ENCODE assay signal across 1 cellular context in genomic region chr5:115841382-115842088, GRCh38.
TF ChIP-seq lines count a peak whose summit lies in the region.

TSS of gene AP3S1 (plus strand) at chr5:115841935. CDS start at chr5:115842038, 103 bp downstream.
TSS of gene ATG12 (minus strand) at chr5:115841565. CDS start at chr5:115841552, 13 bp downstream.

TF ChIP-seq in WTC11, 78 proteins besides CTCF, POLR2A, EP300 and RAD21 (continued from another document and continues in another):
- TF ChIP-seq MAX (CRISPR knock-in tag; IDR thresholded peaks at IDR 0.05) (peak; percentile 83), ETV6 (CRISPR knock-in tag; IDR thresholded peaks at IDR 0.05) (peak; percentile 80; the same call in 1 of the 2 replicates), ZBTB43 (CRISPR knock-in tag; IDR thresholded peaks at IDR 0.05) (no peak), SMAD4 (CRISPR knock-in tag; IDR thresholded peaks at IDR 0.05) (no peak), IRF1 (CRISPR knock-in tag; IDR thresholded peaks at IDR 0.05) (no peak), GABPB1 (CRISPR knock-in tag; IDR thresholded peaks at IDR 0.05) (peak; percentile 81), ZMAT4 (CRISPR knock-in tag; IDR thresholded peaks at IDR 0.05) (no peak), E2F5 (CRISPR knock-in tag; IDR thresholded peaks at IDR 0.05) (no peak), STAT6 (CRISPR knock-in tag; conservative IDR thresholded peaks at IDR 0.05; ENCODE audit: low read depth) (no peak), NFE2L1 (CRISPR knock-in tag; IDR thresholded peaks at IDR 0.05) (peak; percentile 55; the same call in 1 of the 2 replicates), KAT7 (CRISPR knock-in tag; IDR thresholded peaks at IDR 0.05; ENCODE audit: borderline replicate concordance) (no peak; the same call in 1 of the 2 replicates), TP53 (CRISPR knock-in tag; IDR thresholded peaks at IDR 0.05) (peak; percentile 54; the same call in 1 of the 2 replicates), FOXP1 (CRISPR knock-in tag; IDR thresholded peaks at IDR 0.05; ENCODE audit: borderline replicate concordance) (no peak; the same call in 1 of the 2 replicates), ZNF281 (CRISPR knock-in tag; IDR thresholded peaks at IDR 0.05) (no peak), MYBL2 (CRISPR knock-in tag; IDR thresholded peaks at IDR 0.05) (peak; percentile 35; the same call in 1 of the 2 replicates), ATF1 (CRISPR knock-in tag; IDR thresholded peaks at IDR 0.05) (no peak), CBFB (CRISPR knock-in tag; IDR thresholded peaks at IDR 0.05; ENCODE audit: low read depth) (no peak; the same call in 1 of the 2 replicates), ZSCAN18 (CRISPR knock-in tag; IDR thresholded peaks at IDR 0.05) (no peak), MXD4 (CRISPR knock-in tag; IDR thresholded peaks at IDR 0.05; ENCODE audit: borderline replicate concordance) (no peak), ZNF671 (CRISPR knock-in tag; IDR thresholded peaks at IDR 0.05) (no peak), ZNF121 (CRISPR knock-in tag; IDR thresholded peaks at IDR 0.05) (no peak), NR2C2 (CRISPR knock-in tag; IDR thresholded peaks at IDR 0.05) (no peak), FOXK1 (CRISPR knock-in tag; IDR thresholded peaks at IDR 0.05) (peak; percentile 83), ZNF219 (CRISPR knock-in tag; IDR thresholded peaks at IDR 0.05; ENCODE audit: borderline replicate concordance) (no peak), JUN (CRISPR knock-in tag; IDR thresholded peaks at IDR 0.05) (no peak), CDX4 (CRISPR knock-in tag; IDR thresholded peaks at IDR 0.05; ENCODE audit: borderline replicate concordance) (no peak), PRRX2 (CRISPR knock-in tag; IDR thresholded peaks at IDR 0.05) (no peak), FOXJ3 (CRISPR knock-in tag; IDR thresholded peaks at IDR 0.05; ENCODE audit: borderline replicate concordance) (no peak), MLX (CRISPR knock-in tag; IDR thresholded peaks at IDR 0.05) (0 out of 2 replicates have a peak, but pooled peaks have one; percentile 49), ZNF138 (CRISPR knock-in tag; conservative IDR thresholded peaks at IDR 0.05) (no peak), ZNF425 (CRISPR knock-in tag; conservative IDR thresholded peaks at IDR 0.05) (no peak), USF2 (CRISPR knock-in tag; IDR thresholded peaks at IDR 0.05) (peak; percentile 33; the same call in 1 of the 2 replicates), IRF2 (CRISPR knock-in tag; IDR thresholded peaks at IDR 0.05; ENCODE audit: borderline replicate concordance, low read depth) (no peak), USF1 (CRISPR knock-in tag; IDR thresholded peaks at IDR 0.05) (peak; percentile 51), ZBTB21 (CRISPR knock-in tag; IDR thresholded peaks at IDR 0.05; ENCODE audit: borderline replicate concordance) (no peak), ARID4B (CRISPR knock-in tag; IDR thresholded peaks at IDR 0.05; ENCODE audit: borderline replicate concordance) (peak; percentile 46; the same call in 1 of the 2 replicates)
